Comparison of ENCODE assay signal across 8 cellular contexts in the genomic region with DNA sequence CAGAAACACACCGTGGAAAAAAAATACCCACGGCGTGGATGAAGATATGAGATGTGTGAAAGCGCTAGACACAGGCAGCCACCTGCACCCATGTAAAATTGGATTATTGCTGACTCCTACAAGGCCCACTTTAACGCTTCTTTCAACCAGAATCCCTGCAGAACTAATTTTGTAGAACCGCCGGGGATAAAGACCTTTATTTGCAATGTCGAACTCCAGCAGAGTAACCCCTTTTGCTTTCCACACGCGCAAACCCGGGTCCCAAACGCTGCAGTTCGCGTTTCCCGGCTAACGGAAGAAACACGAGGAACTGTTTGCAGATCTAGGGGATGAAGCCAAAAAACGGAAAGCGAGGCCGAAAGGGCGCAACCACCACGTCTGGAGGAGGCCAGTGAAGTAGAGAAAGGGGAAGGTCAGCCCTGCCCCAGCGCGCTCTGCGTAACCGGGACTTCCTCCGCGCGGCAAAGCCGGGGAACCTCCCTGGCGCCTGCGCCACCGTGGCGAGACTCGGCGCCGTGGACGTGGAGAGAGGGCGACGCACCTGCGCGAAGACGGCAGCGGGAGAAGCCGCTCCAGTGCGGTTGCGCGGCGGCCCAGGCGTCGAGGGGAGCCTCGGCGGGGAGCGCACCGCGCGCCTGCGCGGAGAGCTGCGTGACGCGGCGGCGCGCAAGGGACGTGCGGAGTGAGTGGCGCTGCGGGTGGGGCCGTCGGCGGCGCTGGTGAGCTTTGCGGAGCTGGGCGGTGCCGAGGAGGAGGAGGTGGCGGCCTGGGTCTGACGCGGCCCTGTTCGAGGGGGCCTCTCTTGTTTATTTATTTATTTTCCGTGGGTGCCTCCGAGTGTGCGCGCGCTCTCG. TPM values are rescaled to one million over a fixed set of nuclear protein-coding genes. Genes with fewer than 3 reads are reported as not detected.
DNase-seq lines count a peak whose midpoint lies in the region; ATAC-seq and TF ChIP-seq lines count a peak whose summit lies in the region.

PPP1CB (plus strand) TSS at position 729 of the 854 bp plus-strand sequence. CDS start 295 bp downstream, outside the sequence.

- peak within 1 kb of the TSS; percentile 99 for H3K9ac ChIP-seq in fibroblast of lung (ENCODE audit: insufficient read depth, low read length)

- H3K9me3 ChIP-seq in fibroblast of lung (ENCODE audit: control insufficient read depth, insufficient read depth, low read depth, low read length), result no peaks in the 10 kb centered on the region

- peaks cover 27% of the 10 kb centered on the region for H3K4me1 Mint-ChIP-seq in GM23338
- H3K4me1 Mint-ChIP-seq in natural killer cell, result peaks cover 43 to 44% of the 10 kb centered on the region in 2 donors

- H3K4me3 ChIP-seq in GM23338 (peak within 1 kb of the TSS; percentile 82), fibroblast of lung (replicated peaks in 1 of 4; ENCODE audit: control extremely low read depth in 1 of 4, insufficient read depth in 1 of 4, low read depth in 3 of 4, low read length in 4 of 4) (peak within 1 kb of the TSS; percentile 68 to 97 (median 75))

- peak within 1 kb of the TSS; percentile 99 for H2AFZ ChIP-seq in GM23338
- peak within 1 kb of the TSS; percentile 29 for H2AFZ ChIP-seq in fibroblast of lung (ENCODE audit: low read length)

- H3K27me3 ChIP-seq in GM23338 (ENCODE audit: insufficient read depth), result 0 out of 2 replicates have a peak, but pooled peaks cover 5% of the 10 kb centered on the region
- no peaks in the 10 kb centered on the region for H3K27me3 ChIP-seq in fibroblast of lung (ENCODE audit: control insufficient read depth, insufficient read depth, low read length)

- H4K20me1 ChIP-seq in GM23338 (replicated peaks; ENCODE audit: insufficient read depth) (peaks cover 20% of the 10 kb centered on the region), fibroblast of lung (ENCODE audit: control insufficient read depth, extremely low read depth, insufficient read depth, low read length) (peaks cover 9% of the 10 kb centered on the region)

- TF ChIP-seq CTCF in GM23338 (conservative IDR thresholded peaks at IDR 0.05; ENCODE audit: low read depth in 2 of 2) (peak in 1 of 2 experiments; percentile 19; a peak in 1 of 4 replicates), fibroblast of lung (conservative IDR thresholded peaks at IDR 0.05 in 1 of 2, IDR thresholded peaks at IDR 0.05 in 1 of 2; ENCODE audit: low read depth in 1 of 2, low read length in 2 of 2) (peak in 1 of 2 donors; percentile 16), natural killer cell (IDR thresholded peaks at IDR 0.05) (peak; percentile 9)

- DNase-seq in EH (ENCODE audit: low read depth) (peak; percentile 96), GM23338 (ENCODE audit: low spot score) (peak; percentile 91), LHCN-M2 (ENCODE audit: low read depth) (peak; percentile 96), RPMI7951 (ENCODE audit: low read depth) (peak; percentile 94), fibroblast of lung (ENCODE audit: low read depth in 2 of 2) (peak; percentile 96 to 98), natural killer cell (peak; percentile 96)
- DNase-seq in activated T-helper 1 cell treated with anti-CD3 and anti-CD28 coated beads, Interleukin-2, amount 50 U/mL, for 16 hours (ENCODE audit: low read depth in 1 of 2, low spot score in 1 of 2), result peak; percentile 88 to 96
- peak; percentile 95 for DNase-seq in stimulated activated naive CD4-positive, alpha-beta T cell treated with Interleukin-2 at 50 U/mL for 16 hours (lab: John Stamatoyannopoulos, UW)

- H3K4me3 Mint-ChIP-seq in GM23338 (peak within 1 kb of the TSS; percentile 92), natural killer cell (peak within 1 kb of the TSS; percentile 97)

- intact Hi-C loops in natural killer cell (cut with micrococcal nuclease), result loop anchor here (1.0 to 10.0 kb wide), 9 partner anchors 59 to 366 kb away; partner anchors contain the start of genes CLIP4, SPDYA and WDR43

- H3K4me2 ChIP-seq in GM23338, result peak within 1 kb of the TSS; percentile 93
- H3K4me2 ChIP-seq in fibroblast of lung (ENCODE audit: extremely low read depth, insufficient read depth, low read length), result peak within 1 kb of the TSS; percentile 93

- peak within 1 kb of the TSS; percentile 99 for H3K27ac Mint-ChIP-seq in GM23338
- H3K27ac Mint-ChIP-seq in natural killer cell, result peak within 1 kb of the TSS; percentile 95 to 96

- H3K27ac ChIP-seq in GM23338 (ENCODE audit: low read depth) (peak within 1 kb of the TSS; percentile 92), fibroblast of lung (ENCODE audit: insufficient read depth, low read length) (peak within 1 kb of the TSS; percentile 99)

- no peaks in the 10 kb centered on the region for H3K36me3 ChIP-seq in GM23338 (ENCODE audit: insufficient read depth)
- H3K36me3 ChIP-seq in fibroblast of lung (ENCODE audit: control insufficient read depth, insufficient read depth, low read length), result no peaks in the 10 kb centered on the region

- peaks cover 12% of the 10 kb centered on the region for H3K27me3 Mint-ChIP-seq in GM23338 (ENCODE audit: insufficient read depth, low read depth, poor library complexity)
- no peaks in the 10 kb centered on the region for H3K27me3 Mint-ChIP-seq in natural killer cell (ENCODE audit: low read depth in 2 of 2)

- no peaks in the 10 kb centered on the region for H3F3A ChIP-seq in GM23338 (replicated peaks; ENCODE audit: low read depth)

- H3K36me3 Mint-ChIP-seq in GM23338 (ENCODE audit: low read depth) (peaks cover 4% of the 10 kb centered on the region; the same call in 1 of the 3 replicates), natural killer cell (no peaks in the 10 kb centered on the region)

- peak; percentile 91 for ATAC-seq in GM23338
- ATAC-seq in natural killer cell, result peak; percentile 84 to 93 (median 85)

- H3K4me1 ChIP-seq in GM23338 (ENCODE audit: insufficient read depth) (peaks cover 19% of the 10 kb centered on the region), fibroblast of lung (ENCODE audit: control insufficient read depth, extremely low read depth, insufficient read depth, low read length) (peaks cover 13% of the 10 kb centered on the region)

- H3K9me3 Mint-ChIP-seq in GM23338, result no peaks in the 10 kb centered on the region
- no peaks in the 10 kb centered on the region for H3K9me3 Mint-ChIP-seq in natural killer cell

- H3K9me2 ChIP-seq in GM23338 (ENCODE audit: insufficient read depth), result no peaks in the 10 kb centered on the region

- peaks cover 45% of the 10 kb centered on the region for H3K79me2 ChIP-seq in GM23338 (replicated peaks; ENCODE audit: insufficient read depth)
- peaks cover 45% of the 10 kb centered on the region for H3K79me2 ChIP-seq in fibroblast of lung (ENCODE audit: control insufficient read depth, insufficient read depth, low read length)

TF ChIP-seq in GM23338, 12 proteins besides CTCF, POLR2A, EP300 and RAD21 (continues in another document):
- TF ChIP-seq EZH2phosphoT487 (IDR thresholded peaks at IDR 0.05; ENCODE audit: unreplicated experiment) (no peak), ZNF114 (CRISPR knock-in tag; IDR thresholded peaks at IDR 0.05) (no peak)
- TF ChIP-seq, protein P1, sequence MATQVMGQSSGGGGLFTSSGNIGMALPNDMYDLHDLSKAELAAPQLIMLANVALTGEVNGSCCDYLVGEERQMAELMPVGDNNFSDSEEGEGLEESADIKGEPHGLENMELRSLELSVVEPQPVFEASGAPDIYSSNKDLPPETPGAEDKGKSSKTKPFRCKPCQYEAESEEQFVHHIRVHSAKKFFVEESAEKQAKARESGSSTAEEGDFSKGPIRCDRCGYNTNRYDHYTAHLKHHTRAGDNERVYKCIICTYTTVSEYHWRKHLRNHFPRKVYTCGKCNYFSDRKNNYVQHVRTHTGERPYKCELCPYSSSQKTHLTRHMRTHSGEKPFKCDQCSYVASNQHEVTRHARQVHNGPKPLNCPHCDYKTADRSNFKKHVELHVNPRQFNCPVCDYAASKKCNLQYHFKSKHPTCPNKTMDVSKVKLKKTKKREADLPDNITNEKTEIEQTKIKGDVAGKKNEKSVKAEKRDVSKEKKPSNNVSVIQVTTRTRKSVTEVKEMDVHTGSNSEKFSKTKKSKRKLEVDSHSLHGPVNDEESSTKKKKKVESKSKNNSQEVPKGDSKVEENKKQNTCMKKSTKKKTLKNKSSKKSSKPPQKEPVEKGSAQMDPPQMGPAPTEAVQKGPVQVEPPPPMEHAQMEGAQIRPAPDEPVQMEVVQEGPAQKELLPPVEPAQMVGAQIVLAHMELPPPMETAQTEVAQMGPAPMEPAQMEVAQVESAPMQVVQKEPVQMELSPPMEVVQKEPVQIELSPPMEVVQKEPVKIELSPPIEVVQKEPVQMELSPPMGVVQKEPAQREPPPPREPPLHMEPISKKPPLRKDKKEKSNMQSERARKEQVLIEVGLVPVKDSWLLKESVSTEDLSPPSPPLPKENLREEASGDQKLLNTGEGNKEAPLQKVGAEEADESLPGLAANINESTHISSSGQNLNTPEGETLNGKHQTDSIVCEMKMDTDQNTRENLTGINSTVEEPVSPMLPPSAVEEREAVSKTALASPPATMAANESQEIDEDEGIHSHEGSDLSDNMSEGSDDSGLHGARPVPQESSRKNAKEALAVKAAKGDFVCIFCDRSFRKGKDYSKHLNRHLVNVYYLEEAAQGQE (IDR thresholded peaks at IDR 0.05; ENCODE audit: unreplicated experiment), result no peak

RNA-seq across cellular contexts. Expression of gene PPP1CB, which starts in this region (rescaled TPM):
- total RNA-seq in GM23338 (2014; rRNA removed; shearing (Covaris generic)), result 118 and 146 TPM in 2 replicates
- polyA plus RNA-seq in GM23338 (2016; fragmentation: Nextera tagmentation; extraction: Ambion mirVana) (90.7 and 103 TPM in 2 replicates), fibroblast of lung (161 and 179 TPM in 2 replicates)
- total RNA-seq in LHCN-M2 (2014; rRNA removed) (162 and 204 TPM in 2 replicates), fibroblast of lung (164 and 172 TPM in 2 replicates), natural killer cell (100 to 1,000 TPM; 157 to 200 (median 181) TPM)
- polyA plus RNA-seq in LHCN-M2 (2012), result 57.4 TPM
- total RNA-seq in RPMI7951 (2014; rRNA removed; shearing (Covaris generic)), result 142 and 168 TPM in 2 replicates
- 102 and 128 TPM in 2 replicates for polyA plus RNA-seq in fibroblast of lung (2012)
- polyA minus RNA-seq in fibroblast of lung (ENCODE audit: low replicate concordance), result 29.4 and 52.8 TPM in 2 replicates

Comparison
In these comparisons a context has a peak if more than half of its experiments do, and no peak if none do; other contexts are left out.
1. Peak in every context shown above with its lines: DNase-seq, ATAC-seq, H3K4me3 ChIP-seq and H3K27ac ChIP-seq.